Comparison of ENCODE assay signal across 27 cellular contexts in the genomic region with DNA sequence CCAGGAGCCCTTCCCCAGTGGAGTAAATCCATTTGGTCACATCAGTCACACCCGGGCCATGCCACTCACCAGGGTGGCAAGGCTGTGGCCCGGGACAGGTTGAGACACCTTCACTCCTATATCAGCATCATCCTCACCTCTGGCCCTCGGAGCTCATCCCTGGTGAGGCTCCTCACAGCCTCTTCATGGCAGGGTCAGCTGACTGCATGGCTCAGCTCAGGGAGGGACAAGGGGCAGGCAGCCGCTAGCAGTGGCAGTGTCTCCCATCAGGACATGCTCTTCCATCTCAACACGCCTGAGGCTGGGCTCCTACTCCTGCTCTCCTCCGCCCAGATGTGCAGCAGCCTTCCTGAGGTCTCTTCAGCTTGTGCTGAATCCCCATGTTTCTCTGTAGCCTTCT.
"Had no signal": no experiment of that assay in that cellular context is flagged by ENCODE, and none has a peak within 500 bp of the region (broad histone marks: within the 10 kb centered on the region; RNA-seq: fewer than 3 reads in every experiment).

No MANE protein-coding gene starts in this region.

- H3K27ac ChIP-seq: lower lobe of right lung, neutrophil, ovary, right atrium auricular region, right lobe of liver, skin epidermis, testis, thyroid gland, transverse colon, upper lobe of left lung, vagina had no signal

- H3K27me3 ChIP-seq: ovary, right atrium auricular region, right lobe of liver, testis, thyroid gland, transverse colon, upper lobe of left lung, vagina had no signal

- H3K36me3 ChIP-seq: lower lobe of right lung, neutrophil, ovary, right atrium auricular region, right lobe of liver, stomach, thyroid gland, transverse colon, upper lobe of left lung, vagina had no signal

- H3K4me1 ChIP-seq: lower lobe of right lung, right atrium auricular region, right lobe of liver, testis, thyroid gland, transverse colon, upper lobe of left lung, vagina had no signal

- H3K9me3 ChIP-seq: lower lobe of right lung, neutrophil, ovary, right atrium auricular region, right lobe of liver, stomach, testis, thyroid gland, transverse colon, upper lobe of left lung, vagina had no signal

- DNase-seq: hippocampal formation; kidney glomerular epithelial cell; left cardiac atrium; left ventricle myocardium superior; lower lobe of right lung; mammary epithelial cell; mesenchymal stem cell; occipital lobe; ovary; right lobe of liver; stimulated activated CD4-positive, alpha-beta T cell treated with anti-CD3 and anti-CD28 coated beads, Interleukin-12 subunit alpha, Interleukin-12 subunit beta, amount 100 ng/mL, for 4 hours; stimulated activated CD4-positive, alpha-beta T cell treated with anti-CD3 and anti-CD28 coated beads, Interleukin-15, amount 100 ng/mL, for 24 hours; stimulated activated CD4-positive, alpha-beta T cell treated with anti-CD3 and anti-CD28 coated beads, Interleukin-2, amount 100 ng/mL, for 24 hours; stimulated activated CD4-positive, alpha-beta T cell treated with anti-CD3 and anti-CD28 coated beads, Interleukin-4, amount 100 ng/mL, for 1 hour; stimulated activated naive CD4-positive, alpha-beta T cell; stomach; testis; thyroid gland; transverse colon had no signal

- ATAC-seq: left cardiac atrium; left lobe of liver; left ventricle myocardium superior; lower lobe of right lung; naive thymus-derived CD8-positive, alpha-beta T cell had no signal

- H3K4me3 ChIP-seq: lower lobe of right lung, ovary, right atrium auricular region, right lobe of liver, skin epidermis, stomach, testis, thyroid gland, transverse colon, upper lobe of left lung, vagina had no signal

- FAIRE-seq: keratinocyte had no signal
